In the genomic region with DNA sequence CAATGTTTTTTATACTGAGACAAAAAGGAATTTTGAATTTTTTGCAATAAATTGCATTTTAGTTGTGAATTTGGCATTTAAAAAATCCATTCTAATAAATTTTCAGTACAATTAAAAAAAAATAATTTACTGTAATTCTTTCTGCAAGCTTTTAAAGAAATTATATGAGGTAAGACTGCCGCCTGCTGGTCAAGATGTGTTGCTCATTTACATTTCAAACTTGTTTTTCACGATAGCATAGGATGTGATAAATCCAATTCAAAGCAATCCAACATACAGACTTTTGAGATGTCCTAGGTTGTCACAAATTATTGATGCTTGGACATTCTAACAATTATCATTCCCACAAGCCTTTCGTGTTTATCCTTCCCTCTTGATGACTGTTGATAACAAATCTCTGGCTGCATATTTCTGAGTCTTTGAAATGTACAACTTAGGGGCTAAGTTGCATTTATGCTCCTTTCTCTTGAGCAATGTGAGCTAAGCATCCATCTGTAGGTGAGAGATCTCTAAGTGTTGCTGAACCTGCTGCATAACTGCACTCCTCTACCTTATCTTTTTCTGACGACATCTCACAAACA, we compare ENCODE assay signal across 8 cellular contexts. TPM values are rescaled to one million over a fixed set of nuclear protein-coding genes. Genes with fewer than 3 reads are reported as not detected.
DNase-seq lines count a peak whose midpoint lies in the region; ATAC-seq and TF ChIP-seq lines count a peak whose summit lies in the region.

No MANE protein-coding gene starts in this region.

- H3K27me3 Mint-ChIP-seq in T-helper 2 cell treated with Interferon-gamma antibody and Interleukin-4, amounts not matched to agents 5 μg/mL and 100 μg/mL, for 36 hours (ENCODE audit: low read depth), result no peaks in the 10 kb centered on the region
- peaks cover 28% of the 10 kb centered on the region for H3K27me3 Mint-ChIP-seq in T-helper 17 cell

- CTCF ChIA-PET in mammary epithelial cell (lab: Charles Lee; ENCODE audit: low non-redundant PET), result interaction anchor here (0.6 to 0.9 kb wide), 3 partner anchors 237 to 435 kb away, joined by 6 to 9 read pairs (median 7); no protein-coding TSS in a partner anchor

- H4K20me1 ChIP-seq in mammary epithelial cell (ENCODE audit: insufficient read depth, low read length), result no peaks in the 10 kb centered on the region

- dilution Hi-C loops in mammary epithelial cell (cut with HindIII; ENCODE audit: low sequenced_read_pairs), result loop anchor here (5.0 kb wide), 1 partner anchor 236 kb away; no protein-coding TSS in a partner anchor

- DNase-seq in T-helper 2 cell (peak in 4 of 5 experiments; percentile 8 to 57 (median 25)), NAMALWA (ENCODE audit: low spot score) (peak; percentile 75), T-helper 17 cell (peak; percentile 14 to 36 (median 16)), mammary epithelial cell (peak; percentile 25), left lobe of liver (ENCODE audit: low spot score) (no peak)
- DNase-seq in T-helper 2 cell treated with Interferon-gamma antibody and Interleukin-4, amounts not matched to agents 5 μg/mL and 100 μg/mL, for 36 hours (ENCODE audit: low spot score), result no peak
- peak; percentile 8 to 13 for DNase-seq in stimulated activated CD8-positive, alpha-beta memory T cell treated with anti-CD3 and anti-CD28 coated beads, Interleukin-2, amount 100 ng/mL, for 48 hours (ENCODE audit: low read depth in 2 of 2)

- intact Hi-C loops in mammary epithelial cell (cut with micrococcal nuclease), result loop anchor here (1.0 kb wide), 2 partner anchors 238 to 435 kb away; no protein-coding TSS in a partner anchor

- H3K9me3 ChIP-seq in T-helper 17 cell (ENCODE audit: control insufficient read depth, low read length, poor library complexity, severe bottlenecking) (no peaks in the 10 kb centered on the region), mammary epithelial cell (replicated peaks; ENCODE audit: insufficient read depth, low read length) (no peaks in the 10 kb centered on the region)

- H3K4me1 ChIP-seq in mammary epithelial cell (ENCODE audit: insufficient read depth, low read length), result no peaks in the 10 kb centered on the region

- H3K27ac Mint-ChIP-seq in T-helper 2 cell treated with Interferon-gamma antibody and Interleukin-4, amounts not matched to agents 5 μg/mL and 100 μg/mL, for 36 hours, result no peak overlapping the region
- no peak overlapping the region for H3K27ac Mint-ChIP-seq in T-helper 17 cell

- in situ Hi-C loops in mammary epithelial cell (cut with MboI; ENCODE audit: low sequenced_read_pairs in 2 of 2), result loop anchor here (25.0 kb wide), 1 partner anchor 436 kb away; a partner anchor contains a TSS

- H3K27me3 ChIP-seq in mammary epithelial cell (ENCODE audit: insufficient read depth, low read length), result peaks cover 1% of the 10 kb centered on the region

- peak; percentile 47 for ATAC-seq in T-helper 17 cell
- peak; percentile 79 for ATAC-seq in left lobe of liver
- no peak for ATAC-seq in GM21447 (IDR thresholded peaks at IDR 0.05; ENCODE audit: unreplicated experiment)

- H3K36me3 ChIP-seq in mammary epithelial cell (ENCODE audit: insufficient read depth, low read length), result no peaks in the 10 kb centered on the region

- no peak overlapping the region for H3K4me3 Mint-ChIP-seq in T-helper 2 cell treated with Interferon-gamma antibody and Interleukin-4, amounts not matched to agents 5 μg/mL and 100 μg/mL, for 36 hours
- H3K4me3 Mint-ChIP-seq in T-helper 17 cell, result no peak overlapping the region

- WGBS in mammary epithelial cell (ENCODE audit: low coverage, missing lambda C conversion rate), result 15% methylated on average over 4 of the region's 4 CpGs

- no peak overlapping the region for H2AFZ ChIP-seq in mammary epithelial cell (ENCODE audit: low read depth, low read length)

- H3K79me2 ChIP-seq in mammary epithelial cell (ENCODE audit: insufficient read depth, low read length), result no peaks in the 10 kb centered on the region

- no peaks in the 10 kb centered on the region for H3K9me3 Mint-ChIP-seq in T-helper 2 cell treated with Interferon-gamma antibody and Interleukin-4, amounts not matched to agents 5 μg/mL and 100 μg/mL, for 36 hours

- no TSS peak for BruUV-seq in mammary epithelial cell (replicated peaks; lab: Mats Ljungman, UMichigan)

- no peak overlapping the region for H3K27ac ChIP-seq in mammary epithelial cell (ENCODE audit: insufficient read depth, low read depth, low read length)

- no peak overlapping the region for H3K4me2 ChIP-seq in mammary epithelial cell (ENCODE audit: insufficient read depth, low read depth, low read length)

- H3K36me3 Mint-ChIP-seq in T-helper 2 cell treated with Interferon-gamma antibody and Interleukin-4, amounts not matched to agents 5 μg/mL and 100 μg/mL, for 36 hours (ENCODE audit: low read depth), result no peaks in the 10 kb centered on the region
- H3K36me3 Mint-ChIP-seq in T-helper 17 cell (ENCODE audit: low read depth), result no peaks in the 10 kb centered on the region

- H3K4me3 ChIP-seq in mammary epithelial cell (replicated peaks in 1 of 3; ENCODE audit: insufficient read depth in 1 of 3, low read depth in 2 of 3, low read length in 3 of 3), result no peak overlapping the region

- TF ChIP-seq CTCF in mammary epithelial cell (conservative IDR thresholded peaks at IDR 0.05 in 1 of 2, IDR thresholded peaks at IDR 0.05 in 1 of 2; ENCODE audit: extremely low read depth in 1 of 2, insufficient read depth in 1 of 2, low read depth in 1 of 2, low read length in 2 of 2), result peak; percentile 78 to 88

- H3K9ac ChIP-seq in mammary epithelial cell (ENCODE audit: insufficient read depth, low read length), result no peak overlapping the region

- H3K4me1 Mint-ChIP-seq in T-helper 2 cell treated with Interferon-gamma antibody and Interleukin-4, amounts not matched to agents 5 μg/mL and 100 μg/mL, for 36 hours (ENCODE audit: low read depth), result no peaks in the 10 kb centered on the region
- H3K4me1 Mint-ChIP-seq in T-helper 17 cell, result no peaks in the 10 kb centered on the region

RNA-seq across cellular contexts. Expression of a gene that starts 21.7 kb away (rescaled TPM):
- total RNA-seq in T-helper 17 cell, result 10 to 100 TPM in 1 of 2 donors, 1 to 10 TPM in 1; 3.1 to 47.0 TPM
- 10 to 100 TPM in 1 of 2 donors, 1 to 10 TPM in 1; 6.4 to 53.8 TPM for total RNA-seq in mammary epithelial cell
- 4.1 TPM for polyA plus RNA-seq in mammary epithelial cell
- polyA minus RNA-seq in mammary epithelial cell, result 3.3 TPM
- 58.3 TPM for total RNA-seq in left lobe of liver

RNA-seq across cellular contexts. Expression of a gene that starts 41.9 kb away (rescaled TPM):
- not detected for total RNA-seq in T-helper 17 cell
- 1 to 10 TPM; 5.5 to 8.3 TPM for total RNA-seq in mammary epithelial cell
- 8.4 TPM for polyA plus RNA-seq in mammary epithelial cell
- polyA minus RNA-seq in mammary epithelial cell, result 2.1 TPM
- 19.0 TPM for total RNA-seq in left lobe of liver

Comparison
In these comparisons a context has a peak if more than half of its experiments do, and no peak if none do; other contexts are left out.
1. DNase-seq: peak in T-helper 2 cell (4 of 5), NAMALWA (single experiment), T-helper 17 cell (3 of 3), mammary epithelial cell (single experiment) and stimulated activated CD8-positive, alpha-beta memory T cell treated with anti-CD3 and anti-CD28 coated beads, Interleukin-2, amount 100 ng/mL, for 48 hours (2 of 2); none in T-helper 2 cell treated with Interferon-gamma antibody and Interleukin-4, amounts not matched to agents 5 μg/mL and 100 μg/mL, for 36 hours (single experiment) and left lobe of liver (single experiment).
2. RNA of a gene that starts 41.9 kb away (total RNA-seq): 19.0 TPM in left lobe of liver (single experiment) and 5.5 to 8.3 TPM in mammary epithelial cell; not detected in T-helper 17 cell; every median in the first group is over 4 times any median in the second.